ENCODE assay signal across 1 cellular context in genomic region chr10:130137659-130138478, GRCh38.
TF ChIP-seq lines count a peak whose summit lies in the region.

No MANE protein-coding gene starts in this region.

TF ChIP-seq in endothelial cell of umbilical vein, 7 proteins besides CTCF, POLR2A, EP300 and RAD21 (continued from another document):
- TF ChIP-seq GATA2 (IDR thresholded peaks at IDR 0.05; ENCODE audit: insufficient read depth, insufficient read length, low read depth, low read length) (no peak), EZH2 (IDR thresholded peaks at IDR 0.05; ENCODE audit: borderline replicate concordance, low read depth, low read length, severe bottlenecking) (no peak), POLR2AphosphoS5 (IDR thresholded peaks at IDR 0.05; ENCODE audit: insufficient read depth, low read depth, low read length) (no peak), JUN (IDR thresholded peaks at IDR 0.05; ENCODE audit: borderline replicate concordance, insufficient read depth, insufficient read length, low read depth) (no peak), FOS (IDR thresholded peaks at IDR 0.05; ENCODE audit: borderline replicate concordance, insufficient read depth, low read length) (no peak)
- TF ChIP-seq, protein P1, sequence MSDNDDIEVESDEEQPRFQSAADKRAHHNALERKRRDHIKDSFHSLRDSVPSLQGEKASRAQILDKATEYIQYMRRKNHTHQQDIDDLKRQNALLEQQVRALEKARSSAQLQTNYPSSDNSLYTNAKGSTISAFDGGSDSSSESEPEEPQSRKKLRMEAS (IDR thresholded peaks at IDR 0.05; ENCODE audit: insufficient read depth, insufficient read length), result no peak
